Comparison of ENCODE assay signal across 2 cellular contexts in the genomic region with DNA sequence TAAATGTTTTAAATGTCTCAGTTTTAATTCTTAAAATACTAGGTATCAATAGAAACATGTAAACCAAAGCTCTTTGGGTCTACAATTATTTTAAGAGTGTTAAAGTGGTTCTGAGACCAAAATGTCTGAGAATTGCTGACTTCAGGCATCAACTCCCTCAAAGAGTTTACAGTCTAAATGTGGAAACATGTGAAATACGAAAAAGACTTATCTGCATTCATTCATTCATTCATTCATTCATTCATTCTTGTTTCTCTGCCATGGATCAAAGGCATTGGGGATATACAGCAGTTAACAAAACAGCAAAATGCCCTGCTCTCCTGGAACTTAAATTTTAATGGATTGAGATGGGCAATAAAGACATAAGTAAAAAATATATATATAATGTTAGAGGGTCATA.
TF ChIP-seq lines count a peak whose summit lies in the region.

No MANE protein-coding gene starts in this region.

TF ChIP-seq in GM12878, 131 proteins besides CTCF, POLR2A, EP300 and RAD21:
- TF ChIP-seq, protein P1, sequence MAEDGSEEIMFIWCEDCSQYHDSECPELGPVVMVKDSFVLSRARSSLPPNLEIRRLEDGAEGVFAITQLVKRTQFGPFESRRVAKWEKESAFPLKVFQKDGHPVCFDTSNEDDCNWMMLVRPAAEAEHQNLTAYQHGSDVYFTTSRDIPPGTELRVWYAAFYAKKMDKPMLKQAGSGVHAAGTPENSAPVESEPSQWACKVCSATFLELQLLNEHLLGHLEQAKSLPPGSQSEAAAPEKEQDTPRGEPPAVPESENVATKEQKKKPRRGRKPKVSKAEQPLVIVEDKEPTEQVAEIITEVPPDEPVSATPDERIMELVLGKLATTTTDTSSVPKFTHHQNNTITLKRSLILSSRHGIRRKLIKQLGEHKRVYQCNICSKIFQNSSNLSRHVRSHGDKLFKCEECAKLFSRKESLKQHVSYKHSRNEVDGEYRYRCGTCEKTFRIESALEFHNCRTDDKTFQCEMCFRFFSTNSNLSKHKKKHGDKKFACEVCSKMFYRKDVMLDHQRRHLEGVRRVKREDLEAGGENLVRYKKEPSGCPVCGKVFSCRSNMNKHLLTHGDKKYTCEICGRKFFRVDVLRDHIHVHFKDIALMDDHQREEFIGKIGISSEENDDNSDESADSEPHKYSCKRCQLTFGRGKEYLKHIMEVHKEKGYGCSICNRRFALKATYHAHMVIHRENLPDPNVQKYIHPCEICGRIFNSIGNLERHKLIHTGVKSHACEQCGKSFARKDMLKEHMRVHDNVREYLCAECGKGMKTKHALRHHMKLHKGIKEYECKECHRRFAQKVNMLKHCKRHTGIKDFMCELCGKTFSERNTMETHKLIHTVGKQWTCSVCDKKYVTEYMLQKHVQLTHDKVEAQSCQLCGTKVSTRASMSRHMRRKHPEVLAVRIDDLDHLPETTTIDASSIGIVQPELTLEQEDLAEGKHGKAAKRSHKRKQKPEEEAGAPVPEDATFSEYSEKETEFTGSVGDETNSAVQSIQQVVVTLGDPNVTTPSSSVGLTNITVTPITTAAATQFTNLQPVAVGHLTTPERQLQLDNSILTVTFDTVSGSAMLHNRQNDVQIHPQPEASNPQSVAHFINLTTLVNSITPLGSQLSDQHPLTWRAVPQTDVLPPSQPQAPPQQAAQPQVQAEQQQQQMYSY (CRISPR knock-in tag; IDR thresholded peaks at IDR 0.05): no peak
- TF ChIP-seq ZNF24 (IDR thresholded peaks at IDR 0.05): peak; percentile 96
- no peak for TF ChIP-seq CHD4 (IDR thresholded peaks at IDR 0.05)
- no peak for TF ChIP-seq SPI1 (IDR thresholded peaks at IDR 0.05; ENCODE audit: borderline replicate concordance, insufficient read depth, low read depth, low read length)
- TF ChIP-seq STAT3 (IDR thresholded peaks at IDR 0.05; ENCODE audit: low read depth, low read length): no peak
- no peak for TF ChIP-seq CEBPB (IDR thresholded peaks at IDR 0.05; ENCODE audit: borderline replicate concordance in 1 of 2, low read depth in 2 of 2, low read length in 2 of 2)
- TF ChIP-seq SRF (IDR thresholded peaks at IDR 0.05; ENCODE audit: low read depth in 2 of 2, low read length in 2 of 2): no peak
- no peak for TF ChIP-seq SUPT20H (IDR thresholded peaks at IDR 0.05; ENCODE audit: borderline replicate concordance, control insufficient read depth, low read depth, low read length)

TF ChIP-seq in K562, 482 proteins besides CTCF, POLR2A, EP300 and RAD21:
- TF ChIP-seq ZNF24 (IDR thresholded peaks at IDR 0.05): peak; percentile 78
- no peak for TF ChIP-seq POLR2G (IDR thresholded peaks at IDR 0.05; ENCODE audit: low read depth, low read length)
